In the genomic region with DNA sequence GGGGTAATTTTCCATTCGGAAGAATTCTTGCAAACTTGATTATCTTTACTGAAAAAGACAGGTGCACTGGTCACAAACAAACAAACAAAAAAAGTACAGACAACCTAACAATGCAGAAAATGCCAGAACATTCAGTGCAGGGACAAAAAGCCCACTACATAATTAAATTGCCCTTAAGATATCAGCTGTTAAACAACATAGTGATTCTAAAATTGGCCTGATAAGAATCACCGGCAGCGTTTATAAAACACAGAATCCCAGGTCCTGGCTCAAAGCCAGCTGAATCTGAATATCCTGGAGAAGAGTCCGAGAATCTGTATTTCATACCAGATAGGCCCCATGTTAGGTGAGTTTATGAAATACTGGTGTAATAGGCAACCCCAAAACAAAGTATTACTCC, we compare ENCODE assay signal across 2 cellular contexts.
TF ChIP-seq lines count a peak whose summit lies in the region.

No MANE protein-coding gene starts in this region.

TF ChIP-seq in HEK293, 187 proteins besides CTCF, POLR2A, EP300 and RAD21 (continued from another document):
- TF ChIP-seq OSR2 (tag by site-specific recombination; IDR thresholded peaks at IDR 0.05) (peak; percentile 29; the same call in 1 of the 2 replicates), ZXDB (tag by site-specific recombination; IDR thresholded peaks at IDR 0.05) (peak; percentile 57), ZNF791 (tag by site-specific recombination; IDR thresholded peaks at IDR 0.05) (no peak), REPIN1 (tag by site-specific recombination; IDR thresholded peaks at IDR 0.05; ENCODE audit: low read depth) (no peak), ZNF768 (tag by site-specific recombination; IDR thresholded peaks at IDR 0.05) (no peak), PRDM2 (tag by site-specific recombination; IDR thresholded peaks at IDR 0.05; ENCODE audit: borderline replicate concordance) (no peak), GLI2 (tag by site-specific recombination; IDR thresholded peaks at IDR 0.05; ENCODE audit: borderline replicate concordance, low read depth) (peak; percentile 3; the same call in 1 of the 2 replicates)
- TF ChIP-seq, protein P1, sequence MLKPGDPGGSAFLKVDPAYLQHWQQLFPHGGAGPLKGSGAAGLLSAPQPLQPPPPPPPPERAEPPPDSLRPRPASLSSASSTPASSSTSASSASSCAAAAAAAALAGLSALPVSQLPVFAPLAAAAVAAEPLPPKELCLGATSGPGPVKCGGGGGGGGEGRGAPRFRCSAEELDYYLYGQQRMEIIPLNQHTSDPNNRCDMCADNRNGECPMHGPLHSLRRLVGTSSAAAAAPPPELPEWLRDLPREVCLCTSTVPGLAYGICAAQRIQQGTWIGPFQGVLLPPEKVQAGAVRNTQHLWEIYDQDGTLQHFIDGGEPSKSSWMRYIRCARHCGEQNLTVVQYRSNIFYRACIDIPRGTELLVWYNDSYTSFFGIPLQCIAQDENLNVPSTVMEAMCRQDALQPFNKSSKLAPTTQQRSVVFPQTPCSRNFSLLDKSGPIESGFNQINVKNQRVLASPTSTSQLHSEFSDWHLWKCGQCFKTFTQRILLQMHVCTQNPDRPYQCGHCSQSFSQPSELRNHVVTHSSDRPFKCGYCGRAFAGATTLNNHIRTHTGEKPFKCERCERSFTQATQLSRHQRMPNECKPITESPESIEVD (tag by site-specific recombination; IDR thresholded peaks at IDR 0.05): peak; percentile 65
- TF ChIP-seq, protein P2, sequence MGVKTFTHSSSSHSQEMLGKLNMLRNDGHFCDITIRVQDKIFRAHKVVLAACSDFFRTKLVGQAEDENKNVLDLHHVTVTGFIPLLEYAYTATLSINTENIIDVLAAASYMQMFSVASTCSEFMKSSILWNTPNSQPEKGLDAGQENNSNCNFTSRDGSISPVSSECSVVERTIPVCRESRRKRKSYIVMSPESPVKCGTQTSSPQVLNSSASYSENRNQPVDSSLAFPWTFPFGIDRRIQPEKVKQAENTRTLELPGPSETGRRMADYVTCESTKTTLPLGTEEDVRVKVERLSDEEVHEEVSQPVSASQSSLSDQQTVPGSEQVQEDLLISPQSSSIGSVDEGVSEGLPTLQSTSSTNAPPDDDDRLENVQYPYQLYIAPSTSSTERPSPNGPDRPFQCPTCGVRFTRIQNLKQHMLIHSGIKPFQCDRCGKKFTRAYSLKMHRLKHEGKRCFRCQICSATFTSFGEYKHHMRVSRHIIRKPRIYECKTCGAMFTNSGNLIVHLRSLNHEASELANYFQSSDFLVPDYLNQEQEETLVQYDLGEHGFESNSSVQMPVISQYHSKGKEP (tag by site-specific recombination; IDR thresholded peaks at IDR 0.05): 0 out of 2 replicates have a peak, but pooled peaks have one; percentile 39
TF ChIP-seq in HEK293: peak in this region for 8.

TF ChIP-seq in WTC11, 78 proteins besides CTCF, POLR2A, EP300 and RAD21 (continued from another document):
- TF ChIP-seq FOXP1 (CRISPR knock-in tag; IDR thresholded peaks at IDR 0.05; ENCODE audit: borderline replicate concordance) (no peak), SOX15 (CRISPR knock-in tag; IDR thresholded peaks at IDR 0.05) (no peak), NR1H2 (CRISPR knock-in tag; IDR thresholded peaks at IDR 0.05) (no peak), ESRRA (CRISPR knock-in tag; IDR thresholded peaks at IDR 0.05; ENCODE audit: borderline replicate concordance) (no peak), TCF7 (CRISPR knock-in tag; IDR thresholded peaks at IDR 0.05; ENCODE audit: low read depth) (no peak), NR2C2 (CRISPR knock-in tag; IDR thresholded peaks at IDR 0.05) (no peak), KAT7 (CRISPR knock-in tag; IDR thresholded peaks at IDR 0.05; ENCODE audit: borderline replicate concordance) (no peak), ZNF671 (CRISPR knock-in tag; IDR thresholded peaks at IDR 0.05) (no peak), ZMAT4 (CRISPR knock-in tag; IDR thresholded peaks at IDR 0.05) (no peak)
- TF ChIP-seq, protein P3, sequence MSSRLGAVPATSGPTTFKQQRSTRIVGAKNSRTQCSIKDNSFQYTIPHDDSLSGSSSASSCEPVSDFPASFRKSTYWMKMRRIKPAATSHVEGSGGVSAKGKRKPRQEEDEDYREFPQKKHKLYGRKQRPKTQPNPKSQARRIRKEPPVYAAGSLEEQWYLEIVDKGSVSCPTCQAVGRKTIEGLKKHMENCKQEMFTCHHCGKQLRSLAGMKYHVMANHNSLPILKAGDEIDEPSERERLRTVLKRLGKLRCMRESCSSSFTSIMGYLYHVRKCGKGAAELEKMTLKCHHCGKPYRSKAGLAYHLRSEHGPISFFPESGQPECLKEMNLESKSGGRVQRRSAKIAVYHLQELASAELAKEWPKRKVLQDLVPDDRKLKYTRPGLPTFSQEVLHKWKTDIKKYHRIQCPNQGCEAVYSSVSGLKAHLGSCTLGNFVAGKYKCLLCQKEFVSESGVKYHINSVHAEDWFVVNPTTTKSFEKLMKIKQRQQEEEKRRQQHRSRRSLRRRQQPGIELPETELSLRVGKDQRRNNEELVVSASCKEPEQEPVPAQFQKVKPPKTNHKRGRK (CRISPR knock-in tag; IDR thresholded peaks at IDR 0.05; ENCODE audit: borderline replicate concordance): no peak
- TF ChIP-seq, protein P4, sequence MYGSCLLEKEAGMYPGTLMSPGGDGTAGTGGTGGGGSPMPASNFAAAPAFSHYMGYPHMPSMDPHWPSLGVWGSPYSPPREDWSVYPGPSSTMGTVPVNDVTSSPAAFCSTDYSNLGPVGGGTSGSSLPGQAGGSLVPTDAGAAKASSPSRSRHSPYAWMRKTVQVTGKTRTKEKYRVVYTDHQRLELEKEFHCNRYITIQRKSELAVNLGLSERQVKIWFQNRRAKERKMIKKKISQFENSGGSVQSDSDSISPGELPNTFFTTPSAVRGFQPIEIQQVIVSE (CRISPR knock-in tag; IDR thresholded peaks at IDR 0.05; ENCODE audit: borderline replicate concordance): no peak
TF ChIP-seq in WTC11: peak in this region for 0.
